In the genomic region with DNA sequence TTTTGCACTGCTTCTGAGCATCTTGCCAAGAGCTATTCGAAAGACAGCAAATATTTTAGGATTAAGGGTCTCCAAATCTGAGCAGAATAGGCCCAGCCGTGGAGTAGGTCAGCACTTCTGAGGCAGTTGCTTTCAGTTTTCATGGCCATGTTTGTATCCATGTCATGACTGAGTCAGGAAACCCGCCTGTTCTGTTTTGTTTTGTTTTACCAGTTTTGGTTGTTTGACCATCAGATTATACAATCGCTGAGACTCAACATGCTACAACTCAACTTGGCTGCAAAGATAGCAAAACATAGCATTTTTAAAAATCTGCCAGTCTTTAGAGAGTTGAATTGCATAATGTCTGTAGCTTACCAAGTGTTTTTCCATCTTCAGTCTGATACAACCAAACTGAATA, we compare ENCODE assay signal across 2 cellular contexts.
TF ChIP-seq lines count a peak whose summit lies in the region.

No MANE protein-coding gene starts in this region.

TF ChIP-seq in GM23338, 12 proteins besides CTCF, POLR2A, EP300 and RAD21:
- TF ChIP-seq EZH2 (IDR thresholded peaks at IDR 0.05; ENCODE audit: low read depth, unreplicated experiment) (no peak), JUNB (IDR thresholded peaks at IDR 0.05; ENCODE audit: unreplicated experiment) (no peak)

TF ChIP-seq in H1, 55 proteins besides CTCF, POLR2A, EP300 and RAD21:
- TF ChIP-seq RBBP5 (IDR thresholded peaks at IDR 0.05; ENCODE audit: borderline replicate concordance, low read depth, low read length) (no peak), BACH1 (IDR thresholded peaks at IDR 0.05; ENCODE audit: low read length) (no peak), POLR2AphosphoS5 (IDR thresholded peaks at IDR 0.05; ENCODE audit: low read depth, low read length) (no peak), NRF1 (IDR thresholded peaks at IDR 0.05; ENCODE audit: low read depth, low read length) (no peak), CREB1 (IDR thresholded peaks at IDR 0.05) (no peak), HDAC2 (IDR thresholded peaks at IDR 0.05; ENCODE audit: borderline replicate concordance in 1 of 2, low read depth in 2 of 2, low read length in 2 of 2) (no peak), SRF (IDR thresholded peaks at IDR 0.05; ENCODE audit: low read depth, low read length) (no peak), SIN3A (conservative IDR thresholded peaks at IDR 0.05 in 1 of 2, IDR thresholded peaks at IDR 0.05 in 1 of 2; ENCODE audit: low read depth in 1 of 2, low read length in 2 of 2) (no peak), EZH2 (IDR thresholded peaks at IDR 0.05; ENCODE audit: low read depth, low read length, severe bottlenecking) (no peak), SIRT6 (IDR thresholded peaks at IDR 0.05; ENCODE audit: low read length) (no peak), TEAD4 (IDR thresholded peaks at IDR 0.05; ENCODE audit: low read depth, low read length) (no peak), CBX5 (IDR thresholded peaks at IDR 0.05; ENCODE audit: low read depth, low read length) (no peak), RNF2 (IDR thresholded peaks at IDR 0.05; ENCODE audit: borderline replicate concordance, low read depth, low read length, missing control alignments, poor library complexity, severe bottlenecking) (no peak), GABPA (IDR thresholded peaks at IDR 0.05; ENCODE audit: borderline replicate concordance, insufficient read depth, low read length) (no peak), RXRA (IDR thresholded peaks at IDR 0.05; ENCODE audit: insufficient read depth, low read depth, low read length) (no peak), KDM1A (IDR thresholded peaks at IDR 0.05; ENCODE audit: borderline replicate concordance, low read length) (no peak), FOSL1 (IDR thresholded peaks at IDR 0.05; ENCODE audit: insufficient read depth, low read depth, low read length) (no peak), KDM4A (IDR thresholded peaks at IDR 0.05; ENCODE audit: low read depth, low read length, severe bottlenecking) (no peak)
- TF ChIP-seq, protein P1, sequence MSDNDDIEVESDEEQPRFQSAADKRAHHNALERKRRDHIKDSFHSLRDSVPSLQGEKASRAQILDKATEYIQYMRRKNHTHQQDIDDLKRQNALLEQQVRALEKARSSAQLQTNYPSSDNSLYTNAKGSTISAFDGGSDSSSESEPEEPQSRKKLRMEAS (IDR thresholded peaks at IDR 0.05), result no peak
TF ChIP-seq in H1: peak in this region for 0.
